In the genomic region with DNA sequence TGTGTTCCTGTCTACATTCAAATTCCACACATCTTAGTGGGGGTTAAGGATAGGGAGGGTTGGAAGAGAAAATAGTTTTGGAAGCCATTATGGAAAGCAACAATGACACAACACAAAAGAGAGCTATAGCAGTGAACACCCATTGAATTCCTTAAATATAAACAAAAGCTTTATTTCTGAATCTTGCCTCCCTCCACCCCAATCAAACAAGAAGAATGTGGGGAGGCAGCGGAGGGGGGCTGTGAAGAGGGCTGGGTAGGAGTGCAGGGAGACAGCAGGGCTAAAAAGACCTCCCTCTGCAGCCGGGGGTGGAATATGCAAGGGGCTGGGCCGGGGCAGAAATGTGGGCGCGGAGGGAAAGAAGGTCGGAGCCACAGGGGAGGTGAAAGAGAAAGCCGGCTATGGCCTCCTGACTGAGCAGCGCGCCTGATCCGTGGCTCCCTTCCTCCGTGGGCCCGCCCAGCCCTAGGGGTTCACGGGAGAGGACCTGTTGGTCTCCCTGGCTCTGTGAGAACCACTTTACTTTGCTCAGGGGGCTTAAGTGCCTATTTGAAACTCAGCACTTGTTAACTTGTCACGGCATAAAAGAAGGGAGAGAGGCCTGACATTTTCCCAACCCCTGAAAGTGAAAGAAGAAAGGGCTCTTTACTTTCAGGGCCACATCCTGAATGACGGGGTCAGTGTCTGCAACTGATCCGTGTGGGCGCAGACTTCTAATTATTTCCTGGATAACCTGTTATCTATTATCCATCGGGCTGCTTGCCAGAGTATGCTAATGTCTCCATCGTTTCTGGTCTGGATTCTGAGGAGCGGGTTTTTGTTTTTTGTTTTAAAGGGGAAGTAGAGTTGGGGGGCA, we compare ENCODE assay signal across 8 cellular contexts.
DNase-seq lines count a peak whose midpoint lies in the region; ATAC-seq and TF ChIP-seq lines count a peak whose summit lies in the region.

No MANE protein-coding gene starts in this region.

- intact Hi-C loops in Right ventricle myocardium inferior (cut with DNase I) = loop anchor here (5.0 kb wide), 1 partner anchor 183 kb away; a partner anchor contains a TSS

- peaks cover 40% of the 10 kb centered on the region for H3K4me1 Mint-ChIP-seq in activated naive CD8-positive, alpha-beta T cell (ENCODE audit: low read depth)

- ATAC-seq in GM19463 (IDR thresholded peaks at IDR 0.05; ENCODE audit: unreplicated experiment) (peak; percentile 31), Right ventricle myocardium inferior (peak; percentile 70), HG02571 (IDR thresholded peaks at IDR 0.05; ENCODE audit: unreplicated experiment) (no peak)

- H3K4me3 ChIP-seq in osteoblast (ENCODE audit: insufficient read depth, low read length) = peak overlapping the region; percentile 62

- no peaks in the 10 kb centered on the region for H3K27me3 ChIP-seq in osteoblast (ENCODE audit: insufficient read depth, low read length)

- H3K4me1 ChIP-seq in osteoblast (ENCODE audit: insufficient read depth, low read length) = peaks cover 20% of the 10 kb centered on the region

- peak overlapping the region; percentile 89 for H3K4me2 ChIP-seq in osteoblast (ENCODE audit: insufficient read depth, low read length)

- DNase-seq in NCI-H748 treated with DMSO at 0.1 percent for 48 hours (lab: John Stamatoyannopoulos, UW) = peak; percentile 91
- DNase-seq in Right ventricle myocardium inferior (ENCODE audit: missing footprints) = no peak
- DNase-seq in osteoblast (ENCODE audit: insufficient read length, low spot score, missing footprints) = peak; percentile 76
- DNase-seq in A172 (ENCODE audit: low spot score) = no peak
- no peak for DNase-seq in HuH-7.5 (ENCODE audit: low spot score)

- peak overlapping the region; percentile 87 for H3K4me3 Mint-ChIP-seq in activated naive CD8-positive, alpha-beta T cell

- H3K36me3 Mint-ChIP-seq in activated naive CD8-positive, alpha-beta T cell = no peaks in the 10 kb centered on the region

- H2AFZ ChIP-seq in osteoblast (ENCODE audit: low read length) = peak overlapping the region; percentile 98

- H3K27ac Mint-ChIP-seq in activated naive CD8-positive, alpha-beta T cell = peak overlapping the region; percentile 92

- no peaks in the 10 kb centered on the region for H3K79me2 ChIP-seq in osteoblast (ENCODE audit: insufficient read depth, low read length)

- no peaks in the 10 kb centered on the region for H3K27me3 Mint-ChIP-seq in activated naive CD8-positive, alpha-beta T cell

- no peaks in the 10 kb centered on the region for H4K20me1 ChIP-seq in osteoblast (ENCODE audit: insufficient read depth, low read length)

- H3K9me3 ChIP-seq in osteoblast (ENCODE audit: low read depth, low read length) = no peaks in the 10 kb centered on the region

- peak overlapping the region; percentile 86 for H3K27ac ChIP-seq in osteoblast (ENCODE audit: low read depth, low read length)

- no peaks in the 10 kb centered on the region for H3K36me3 ChIP-seq in osteoblast (ENCODE audit: insufficient read depth, low read length)

- no peaks in the 10 kb centered on the region for H3K9me3 Mint-ChIP-seq in activated naive CD8-positive, alpha-beta T cell (ENCODE audit: low read depth)

- TF ChIP-seq CTCF in osteoblast (IDR thresholded peaks at IDR 0.05; ENCODE audit: extremely low read depth, low read depth, low read length) = no peak

Comparison
In these comparisons a context has a peak if more than half of its experiments do, and no peak if none do; other contexts are left out.
1. DNase-seq: peak in NCI-H748 treated with DMSO at 0.1 percent for 48 hours (single experiment) and osteoblast (single experiment); none in Right ventricle myocardium inferior (single experiment), A172 (single experiment) and HuH-7.5 (single experiment).